In genomic region chr5:112119527-112119926, GRCh38 we compare ENCODE assay signal across 17 cellular contexts.
DNase-seq lines count a peak whose midpoint lies in the region; ATAC-seq, FAIRE-seq and TF ChIP-seq lines count a peak whose summit lies in the region.
"Had no signal": no experiment of that assay in that cellular context is flagged by ENCODE, and none has a peak within 500 bp of the region (broad histone marks: within the 10 kb centered on the region; RNA-seq: fewer than 3 reads in every experiment).

No MANE protein-coding gene starts in this region.

- POLR2A ChIA-PET in GM12878 (lab: Charles Lee): no interaction called here

- no peak for TF ChIP-seq CTCF in GM12878 (IDR thresholded peaks at IDR 0.05 in 2 of 3, conservative IDR thresholded peaks at IDR 0.05 in 1 of 3; ENCODE audit: control insufficient read depth in 2 of 3, extremely low read depth in 1 of 3, insufficient read depth in 1 of 3, low read depth in 3 of 3, low read length in 3 of 3)
- no peak for TF ChIP-seq CTCF in GM13976 (IDR thresholded peaks at IDR 0.05; ENCODE audit: borderline replicate concordance, control extremely low read depth, extremely low read depth, insufficient read depth, missing control alignments)

- ATAC-seq in GM18505 (IDR thresholded peaks at IDR 0.05; ENCODE audit: unreplicated experiment) (peak; percentile 58), HG02884 (IDR thresholded peaks at IDR 0.05; ENCODE audit: unreplicated experiment) (peak; percentile 39), GM12878 (peak; percentile 50)
- ATAC-seq: activated T-helper 17 cell treated with anti-CD3 and anti-CD28 coated beads, Interleukin-2, amount 50 U/mL, for 72 hours had no signal

- H3K9ac ChIP-seq in GM12878 (ENCODE audit: control insufficient read depth, insufficient read depth, low read length): no peak overlapping the region

- RAD21 ChIA-PET in GM12878 (lab: Charles Lee; ENCODE audit: unreplicated experiment): interaction anchor here (1.3 kb wide), 1 partner anchor 24 kb away, joined by 3 read pairs; no protein-coding TSS in a partner anchor

- H3K4me2 ChIP-seq in GM12878 (ENCODE audit: control insufficient read depth, insufficient read depth): no peak overlapping the region

- in situ Hi-C loops in GM12878 (cut with MboI) (no loop called here), GM13976 (cut with MboI; ENCODE audit: low sequenced_read_pairs, unreplicated experiment) (no loop called here)

- no peak for FAIRE-seq in GM12878 (lab: Jason Lieb, UNC)

- no peak overlapping the region for H3K4me3 ChIP-seq in GM12878
- H3K4me3 ChIP-seq: thyroid gland had no signal

- H3K27me3 ChIP-seq in GM12878 (replicated peaks in 1 of 2; ENCODE audit: control insufficient read depth in 2 of 2, insufficient read depth in 2 of 2, low read length in 1 of 2): no peaks in the 10 kb centered on the region
- H3K27me3 ChIP-seq: thyroid gland had no signal

- H4K20me1 ChIP-seq in GM12878 (ENCODE audit: control insufficient read depth, insufficient read depth): no peaks in the 10 kb centered on the region

- BruUV-seq in GM12878 (replicated peaks; lab: Mats Ljungman, UMichigan): no TSS peak

- WGBS in GM12878 (ENCODE audit: insufficient coverage, insufficient replicate concordance, low lambda C conversion rate, missing lambda C conversion rate): 41% methylated on average over 3 of the region's 3 CpGs

- no peak overlapping the region for H2AFZ ChIP-seq in GM12878 (ENCODE audit: control insufficient read depth, low read depth, low read length)

- TF ChIP-seq RAD21 in GM12878 (IDR thresholded peaks at IDR 0.05; ENCODE audit: insufficient read depth, low read depth, low read length): no peak

- TF ChIP-seq POLR2A in GM18505 (IDR thresholded peaks at IDR 0.05; ENCODE audit: borderline replicate concordance, extremely low read depth, insufficient read depth, insufficient read length): no peak
- TF ChIP-seq POLR2A in GM12878 (IDR thresholded peaks at IDR 0.05; ENCODE audit: low read depth, low read length): no peak

- SMC1A ChIA-PET in GM12878 (lab: Charles Lee; ENCODE audit: uncharacterized antibody, unreplicated experiment): interaction anchor here (1.9 to 2.3 kb wide), 3 partner anchors 9 to 11 kb away, joined by 6 to 7 read pairs (median 7); no protein-coding TSS in a partner anchor

- no peak for TF ChIP-seq EP300 in GM12878 (IDR thresholded peaks at IDR 0.05; ENCODE audit: borderline replicate concordance in 1 of 2, control insufficient read depth in 1 of 2, low read depth in 2 of 2, low read length in 2 of 2)

- H3K36me3 ChIP-seq in GM12878 (ENCODE audit: control insufficient read depth in 2 of 2, insufficient read depth in 2 of 2, low read length in 1 of 2): no peaks in the 10 kb centered on the region
- H3K36me3 ChIP-seq: thyroid gland had no signal

- intact Hi-C loops in GM12878 (cut with micrococcal nuclease; ENCODE audit: unreplicated experiment): loop anchor here (5.0 kb wide), 2 partner anchors 97 to 112 kb away; no protein-coding TSS in a partner anchor

- no peak overlapping the region for H3K27ac ChIP-seq in GM12878 (ENCODE audit: control insufficient read depth, insufficient read depth)
- H3K27ac ChIP-seq: thyroid gland had no signal

- DNase-seq in NOMO-1 treated with DMSO at 0.1 percent for 48 hours (lab: John Stamatoyannopoulos, UW; ENCODE audit: unreplicated experiment): peak; percentile 90
- peak; percentile 32 for DNase-seq in GM12878 (ENCODE audit: low read depth, low spot score)
- no peak for DNase-seq in GM13976 (ENCODE audit: low spot score)
- no peak for DNase-seq in activated CD4-positive, alpha-beta T cell treated with anti-CD3 and anti-CD28 coated beads, Interleukin-2, amount 50 U/mL, for 4 hours
- no peak for DNase-seq in stimulated activated CD4-positive, alpha-beta T cell treated with anti-CD3 and anti-CD28 coated beads, Interleukin-2, amount 100 ng/mL, for 24 hours
- DNase-seq in DMS53 treated with DMSO at 0.1 percent for 48 hours (lab: John Stamatoyannopoulos, UW; ENCODE audit: unreplicated experiment): no peak
- DNase-seq: amniotic stem cell; HFFc6; hypothalamus; NCI-H2107; NK-92 treated with Interleukin-12 subunit alpha and Interleukin-12 subunit beta, amount 100 ng/mL, for 24 hours; stimulated activated CD4-positive, alpha-beta T cell treated with anti-CD3 and anti-CD28 coated beads, Interleukin-4, amount 100 ng/mL, for 1 hour; stimulated activated CD8-positive, alpha-beta memory T cell treated with anti-CD3 and anti-CD28 coated beads, Interleukin-4, amount 100 ng/mL, for 48 hours; thyroid gland had no signal

- CTCF ChIA-PET in GM12878 (lab: Yijun Ruan, JAX): interaction anchor here (1.0 to 1.6 kb wide), 5 partner anchors 10 to 27 kb away, joined by 3 to 6 read pairs (median 3); no protein-coding TSS in a partner anchor

- no peaks in the 10 kb centered on the region for H3K79me2 ChIP-seq in GM12878 (ENCODE audit: control insufficient read depth, insufficient read depth, low read length)

- H3K4me1 ChIP-seq in GM12878 (ENCODE audit: control insufficient read depth, insufficient read depth, low read length): peaks cover 24% of the 10 kb centered on the region
- H3K4me1 ChIP-seq: thyroid gland had no signal

- H3K9me3 ChIP-seq in GM12878 (replicated peaks; ENCODE audit: control insufficient read depth, insufficient read depth, low read length): peaks cover 15% of the 10 kb centered on the region; the same call in 2 of the 3 replicates
- H3K9me3 ChIP-seq: thyroid gland had no signal

TF ChIP-seq in GM12878, 131 proteins besides CTCF, POLR2A, EP300 and RAD21:
- TF ChIP-seq MTA2 (IDR thresholded peaks at IDR 0.05; ENCODE audit: low read depth) (peak; percentile 20; the same call in 1 of the 2 replicates), SPI1 (IDR thresholded peaks at IDR 0.05; ENCODE audit: borderline replicate concordance, insufficient read depth, low read depth, low read length) (0 out of 2 replicates have a peak, but pooled peaks have one; percentile 64), HCFC1 (IDR thresholded peaks at IDR 0.05; ENCODE audit: low read length) (no peak), CHD2 (IDR thresholded peaks at IDR 0.05; ENCODE audit: borderline replicate concordance, low read depth, low read length) (no peak), PBX3 (IDR thresholded peaks at IDR 0.05; ENCODE audit: insufficient replicate concordance, low read depth, low read length) (no peak), RUNX3 (IDR thresholded peaks at IDR 0.05; ENCODE audit: low read length) (peak; percentile 43), MEF2B (IDR thresholded peaks at IDR 0.05; ENCODE audit: partially characterized antibody, poor library complexity, severe bottlenecking) (no peak), IKZF2 (IDR thresholded peaks at IDR 0.05) (peak; percentile 10 to 14; a peak in 1 of 4 replicates), IKZF1 (conservative IDR thresholded peaks at IDR 0.05) (0 out of 2 replicates have a peak, but pooled peaks have one; percentile 20)

Comparison
In these comparisons a context has a peak if more than half of its experiments do, and no peak if none do; other contexts are left out.
1. DNase-seq: peak in NOMO-1 treated with DMSO at 0.1 percent for 48 hours (single experiment) and GM12878 (single experiment); none in GM13976 (single experiment), activated CD4-positive, alpha-beta T cell treated with anti-CD3 and anti-CD28 coated beads, Interleukin-2, amount 50 U/mL, for 4 hours (0 of 2), stimulated activated CD4-positive, alpha-beta T cell treated with anti-CD3 and anti-CD28 coated beads, Interleukin-2, amount 100 ng/mL, for 24 hours (0 of 2) and DMS53 treated with DMSO at 0.1 percent for 48 hours (single experiment).
2. Peak in every context shown above with its lines, with median percentiles within 50 percentile points of each other: ATAC-seq.